1 cellular context compared by ENCODE assay signal in genomic region chr21:46552865-46553379, GRCh38.
TF ChIP-seq lines count a peak whose summit lies in the region.

No MANE protein-coding gene starts in this region.

TF ChIP-seq in H1, 55 proteins besides CTCF, POLR2A, EP300 and RAD21 (continued from another document):
- TF ChIP-seq, protein P1, sequence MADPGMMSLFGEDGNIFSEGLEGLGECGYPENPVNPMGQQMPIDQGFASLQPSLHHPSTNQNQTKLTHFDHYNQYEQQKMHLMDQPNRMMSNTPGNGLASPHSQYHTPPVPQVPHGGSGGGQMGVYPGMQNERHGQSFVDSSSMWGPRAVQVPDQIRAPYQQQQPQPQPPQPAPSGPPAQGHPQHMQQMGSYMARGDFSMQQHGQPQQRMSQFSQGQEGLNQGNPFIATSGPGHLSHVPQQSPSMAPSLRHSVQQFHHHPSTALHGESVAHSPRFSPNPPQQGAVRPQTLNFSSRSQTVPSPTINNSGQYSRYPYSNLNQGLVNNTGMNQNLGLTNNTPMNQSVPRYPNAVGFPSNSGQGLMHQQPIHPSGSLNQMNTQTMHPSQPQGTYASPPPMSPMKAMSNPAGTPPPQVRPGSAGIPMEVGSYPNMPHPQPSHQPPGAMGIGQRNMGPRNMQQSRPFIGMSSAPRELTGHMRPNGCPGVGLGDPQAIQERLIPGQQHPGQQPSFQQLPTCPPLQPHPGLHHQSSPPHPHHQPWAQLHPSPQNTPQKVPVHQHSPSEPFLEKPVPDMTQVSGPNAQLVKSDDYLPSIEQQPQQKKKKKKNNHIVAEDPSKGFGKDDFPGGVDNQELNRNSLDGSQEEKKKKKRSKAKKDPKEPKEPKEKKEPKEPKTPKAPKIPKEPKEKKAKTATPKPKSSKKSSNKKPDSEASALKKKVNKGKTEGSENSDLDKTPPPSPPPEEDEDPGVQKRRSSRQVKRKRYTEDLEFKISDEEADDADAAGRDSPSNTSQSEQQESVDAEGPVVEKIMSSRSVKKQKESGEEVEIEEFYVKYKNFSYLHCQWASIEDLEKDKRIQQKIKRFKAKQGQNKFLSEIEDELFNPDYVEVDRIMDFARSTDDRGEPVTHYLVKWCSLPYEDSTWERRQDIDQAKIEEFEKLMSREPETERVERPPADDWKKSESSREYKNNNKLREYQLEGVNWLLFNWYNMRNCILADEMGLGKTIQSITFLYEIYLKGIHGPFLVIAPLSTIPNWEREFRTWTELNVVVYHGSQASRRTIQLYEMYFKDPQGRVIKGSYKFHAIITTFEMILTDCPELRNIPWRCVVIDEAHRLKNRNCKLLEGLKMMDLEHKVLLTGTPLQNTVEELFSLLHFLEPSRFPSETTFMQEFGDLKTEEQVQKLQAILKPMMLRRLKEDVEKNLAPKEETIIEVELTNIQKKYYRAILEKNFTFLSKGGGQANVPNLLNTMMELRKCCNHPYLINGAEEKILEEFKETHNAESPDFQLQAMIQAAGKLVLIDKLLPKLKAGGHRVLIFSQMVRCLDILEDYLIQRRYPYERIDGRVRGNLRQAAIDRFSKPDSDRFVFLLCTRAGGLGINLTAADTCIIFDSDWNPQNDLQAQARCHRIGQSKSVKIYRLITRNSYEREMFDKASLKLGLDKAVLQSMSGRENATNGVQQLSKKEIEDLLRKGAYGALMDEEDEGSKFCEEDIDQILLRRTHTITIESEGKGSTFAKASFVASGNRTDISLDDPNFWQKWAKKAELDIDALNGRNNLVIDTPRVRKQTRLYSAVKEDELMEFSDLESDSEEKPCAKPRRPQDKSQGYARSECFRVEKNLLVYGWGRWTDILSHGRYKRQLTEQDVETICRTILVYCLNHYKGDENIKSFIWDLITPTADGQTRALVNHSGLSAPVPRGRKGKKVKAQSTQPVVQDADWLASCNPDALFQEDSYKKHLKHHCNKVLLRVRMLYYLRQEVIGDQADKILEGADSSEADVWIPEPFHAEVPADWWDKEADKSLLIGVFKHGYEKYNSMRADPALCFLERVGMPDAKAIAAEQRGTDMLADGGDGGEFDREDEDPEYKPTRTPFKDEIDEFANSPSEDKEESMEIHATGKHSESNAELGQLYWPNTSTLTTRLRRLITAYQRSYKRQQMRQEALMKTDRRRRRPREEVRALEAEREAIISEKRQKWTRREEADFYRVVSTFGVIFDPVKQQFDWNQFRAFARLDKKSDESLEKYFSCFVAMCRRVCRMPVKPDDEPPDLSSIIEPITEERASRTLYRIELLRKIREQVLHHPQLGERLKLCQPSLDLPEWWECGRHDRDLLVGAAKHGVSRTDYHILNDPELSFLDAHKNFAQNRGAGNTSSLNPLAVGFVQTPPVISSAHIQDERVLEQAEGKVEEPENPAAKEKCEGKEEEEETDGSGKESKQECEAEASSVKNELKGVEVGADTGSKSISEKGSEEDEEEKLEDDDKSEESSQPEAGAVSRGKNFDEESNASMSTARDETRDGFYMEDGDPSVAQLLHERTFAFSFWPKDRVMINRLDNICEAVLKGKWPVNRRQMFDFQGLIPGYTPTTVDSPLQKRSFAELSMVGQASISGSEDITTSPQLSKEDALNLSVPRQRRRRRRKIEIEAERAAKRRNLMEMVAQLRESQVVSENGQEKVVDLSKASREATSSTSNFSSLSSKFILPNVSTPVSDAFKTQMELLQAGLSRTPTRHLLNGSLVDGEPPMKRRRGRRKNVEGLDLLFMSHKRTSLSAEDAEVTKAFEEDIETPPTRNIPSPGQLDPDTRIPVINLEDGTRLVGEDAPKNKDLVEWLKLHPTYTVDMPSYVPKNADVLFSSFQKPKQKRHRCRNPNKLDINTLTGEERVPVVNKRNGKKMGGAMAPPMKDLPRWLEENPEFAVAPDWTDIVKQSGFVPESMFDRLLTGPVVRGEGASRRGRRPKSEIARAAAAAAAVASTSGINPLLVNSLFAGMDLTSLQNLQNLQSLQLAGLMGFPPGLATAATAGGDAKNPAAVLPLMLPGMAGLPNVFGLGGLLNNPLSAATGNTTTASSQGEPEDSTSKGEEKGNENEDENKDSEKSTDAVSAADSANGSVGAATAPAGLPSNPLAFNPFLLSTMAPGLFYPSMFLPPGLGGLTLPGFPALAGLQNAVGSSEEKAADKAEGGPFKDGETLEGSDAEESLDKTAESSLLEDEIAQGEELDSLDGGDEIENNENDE (IDR thresholded peaks at IDR 0.05; ENCODE audit: insufficient replicate concordance, low read length) = no peak
- TF ChIP-seq POU5F1 (IDR thresholded peaks at IDR 0.05; ENCODE audit: low read depth, low read length) (no peak), KDM1A (IDR thresholded peaks at IDR 0.05; ENCODE audit: borderline replicate concordance, low read length) (no peak), RBBP5 (IDR thresholded peaks at IDR 0.05; ENCODE audit: borderline replicate concordance, low read depth, low read length) (no peak), CBX8 (IDR thresholded peaks at IDR 0.05; ENCODE audit: borderline replicate concordance, low read depth, low read length) (no peak), RXRA (IDR thresholded peaks at IDR 0.05; ENCODE audit: insufficient read depth, low read depth, low read length) (no peak)
- TF ChIP-seq, protein P2, sequence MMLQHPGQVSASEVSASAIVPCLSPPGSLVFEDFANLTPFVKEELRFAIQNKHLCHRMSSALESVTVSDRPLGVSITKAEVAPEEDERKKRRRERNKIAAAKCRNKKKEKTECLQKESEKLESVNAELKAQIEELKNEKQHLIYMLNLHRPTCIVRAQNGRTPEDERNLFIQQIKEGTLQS (IDR thresholded peaks at IDR 0.05; ENCODE audit: insufficient read depth, low read depth, low read length) = no peak
- TF ChIP-seq, protein P3, sequence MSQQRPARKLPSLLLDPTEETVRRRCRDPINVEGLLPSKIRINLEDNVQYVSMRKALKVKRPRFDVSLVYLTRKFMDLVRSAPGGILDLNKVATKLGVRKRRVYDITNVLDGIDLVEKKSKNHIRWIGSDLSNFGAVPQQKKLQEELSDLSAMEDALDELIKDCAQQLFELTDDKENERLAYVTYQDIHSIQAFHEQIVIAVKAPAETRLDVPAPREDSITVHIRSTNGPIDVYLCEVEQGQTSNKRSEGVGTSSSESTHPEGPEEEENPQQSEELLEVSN (IDR thresholded peaks at IDR 0.05) = no peak
